10 cellular contexts compared by ENCODE assay signal in genomic region chr22:24432059-24432853, GRCh38. TPM values are rescaled to one million over a fixed set of nuclear protein-coding genes. Genes with fewer than 3 reads are reported as not detected.
DNase-seq lines count a peak whose midpoint lies in the region; ATAC-seq, FAIRE-seq and TF ChIP-seq lines count a peak whose summit lies in the region.
"Had no signal": no experiment of that assay in that cellular context is flagged by ENCODE, and none has a peak within 500 bp of the region (broad histone marks: within the 10 kb centered on the region; RNA-seq: fewer than 3 reads in every experiment).

No MANE protein-coding gene starts in this region.

- peak overlapping the region; percentile 24 to 63 (median 61) for H3K27ac ChIP-seq in thyroid gland
- H3K27ac ChIP-seq: C4-2B had no signal

- H3K36me3 Mint-ChIP-seq in activated naive CD4-positive, alpha-beta T cell treated with anti-CD3 and anti-CD28 coated beads, Interleukin-2, amount 10 ng/mL, durations not matched to agents 7 days and 5 days = peaks cover 27% of the 10 kb centered on the region

- H3K36me3 ChIP-seq in thyroid gland = no peaks in the 10 kb centered on the region

- H3K27ac Mint-ChIP-seq in activated naive CD4-positive, alpha-beta T cell treated with anti-CD3 and anti-CD28 coated beads, Interleukin-2, amount 10 ng/mL, durations not matched to agents 7 days and 5 days = peak overlapping the region; percentile 58

- WGBS in thyroid gland, 2 donors = 50 to 53% methylated on average over 14 to 15 of the region's 17 CpGs

- in situ Hi-C loops in astrocyte of the spinal cord (cut with HindIII; ENCODE audit: low sequenced_read_pairs) = no loop called here

- H3K27me3 Mint-ChIP-seq in activated naive CD4-positive, alpha-beta T cell treated with anti-CD3 and anti-CD28 coated beads, Interleukin-2, amount 10 ng/mL, durations not matched to agents 7 days and 5 days = no peaks in the 10 kb centered on the region

- peaks cover 89% of the 10 kb centered on the region for H3K4me1 Mint-ChIP-seq in activated naive CD4-positive, alpha-beta T cell treated with anti-CD3 and anti-CD28 coated beads, Interleukin-2, amount 10 ng/mL, durations not matched to agents 7 days and 5 days

- H3K9me3 ChIP-seq in thyroid gland = no peaks in the 10 kb centered on the region

- DNase-seq in activated naive CD4-positive, alpha-beta T cell treated with anti-CD3 and anti-CD28 coated beads, Interleukin-2, amount 10 ng/mL, durations not matched to agents 7 days and 5 days = peak; percentile 18
- no peak for DNase-seq in activated naive CD4-positive, alpha-beta T cell treated with Interleukin-2 at 50 U/mL for 16 hours
- DNase-seq in astrocyte of the spinal cord (ENCODE audit: low read depth, low spot score) (peak; percentile 60), left lobe of liver (ENCODE audit: low spot score) (peak; percentile 84), thyroid gland (peak; percentile 79 to 83), RCC 7860 (ENCODE audit: low spot score) (no peak), NCI-H187 treated with DMSO at 0.1 percent for 48 hours (lab: John Stamatoyannopoulos, UW) (no peak), superior temporal gyrus (ENCODE audit: extremely low spot score) (no peak)

- intact Hi-C loops in thyroid gland (cut with DNase I) = no loop called here

- peak; percentile 57 for ATAC-seq in left lobe of liver

- FAIRE-seq in RCC 7860 (lab: Jason Lieb, UNC) = no peak

- H3K27me3 ChIP-seq in thyroid gland = no peaks in the 10 kb centered on the region

- no peak overlapping the region for H3K4me3 Mint-ChIP-seq in activated naive CD4-positive, alpha-beta T cell treated with anti-CD3 and anti-CD28 coated beads, Interleukin-2, amount 10 ng/mL, durations not matched to agents 7 days and 5 days

- TF ChIP-seq POLR2A in thyroid gland (IDR thresholded peaks at IDR 0.05) = no peak

- H3K9me3 Mint-ChIP-seq in activated naive CD4-positive, alpha-beta T cell treated with anti-CD3 and anti-CD28 coated beads, Interleukin-2, amount 10 ng/mL, durations not matched to agents 7 days and 5 days = no peaks in the 10 kb centered on the region

- CTCF ChIA-PET in activated naive CD4-positive, alpha-beta T cell treated with anti-CD3 and anti-CD28 coated beads, Interleukin-2, amount 10 ng/mL, durations not matched to agents 7 days and 5 days (lab: Charles Lee) = interaction anchor here (1.5 kb wide), 1 partner anchor 10 kb away, joined by 4 read pairs; no protein-coding TSS in a partner anchor

- H3K4me1 ChIP-seq in thyroid gland = peaks cover 19 to 51% of the 10 kb centered on the region in 2 donors

- H3K4me3 ChIP-seq in astrocyte of the spinal cord (ENCODE audit: low read depth, low read length) = no peak overlapping the region
- H3K4me3 ChIP-seq in thyroid gland (replicated peaks in 1 of 3) = no peak overlapping the region
- H3K4me3 ChIP-seq: lung had no signal

- TF ChIP-seq CTCF in astrocyte of the spinal cord (IDR thresholded peaks at IDR 0.05; ENCODE audit: low read depth, low read length) = no peak
- TF ChIP-seq CTCF in thyroid gland (IDR thresholded peaks at IDR 0.05) = no peak

RNA-seq across cellular contexts. Expression of gene ADORA2A, which starts 4.9 kb away (rescaled TPM):
- total RNA-seq in left lobe of liver (4.1 TPM), thyroid gland (1 to 10 TPM; 1.4 to 3.0 (median 2.5) TPM)

Comparison
In these comparisons a context has a peak if more than half of its experiments do, and no peak if none do; other contexts are left out.
1. DNase-seq: peak in activated naive CD4-positive, alpha-beta T cell treated with anti-CD3 and anti-CD28 coated beads, Interleukin-2, amount 10 ng/mL, durations not matched to agents 7 days and 5 days (single experiment), astrocyte of the spinal cord (single experiment), left lobe of liver (single experiment) and thyroid gland (2 of 2); none in activated naive CD4-positive, alpha-beta T cell treated with Interleukin-2 at 50 U/mL for 16 hours (single experiment), RCC 7860 (single experiment), NCI-H187 treated with DMSO at 0.1 percent for 48 hours (single experiment) and superior temporal gyrus (single experiment).